19 cellular contexts compared by ENCODE assay signal in genomic region chr7:99005776-99006175, GRCh38.
DNase-seq lines count a peak whose midpoint lies in the region; ATAC-seq and TF ChIP-seq lines count a peak whose summit lies in the region.
"Had no signal": no experiment of that assay in that cellular context is flagged by ENCODE, and none has a peak within 500 bp of the region (broad histone marks: within the 10 kb centered on the region; RNA-seq: fewer than 3 reads in every experiment).

No MANE protein-coding gene starts in this region.

- CTCF ChIA-PET in OCI-LY7 (lab: Charles Lee; ENCODE audit: unreplicated experiment): no interaction called here

- H3K4me1 ChIP-seq in OCI-LY7 (ENCODE audit: insufficient read depth, low read length, poor library complexity, severe bottlenecking): no peaks in the 10 kb centered on the region
- H3K4me1 ChIP-seq: adrenal gland, esophagus muscularis mucosa, pancreas, vagina had no signal

- POLR2A ChIA-PET in OCI-LY7 (lab: Charles Lee): interaction anchor here (0.5 to 1.0 kb wide), 2 partner anchors 17 to 362 kb away, joined by 3 to 4 read pairs; no protein-coding TSS in a partner anchor

- peaks cover 89% of the 10 kb centered on the region for H3K36me3 ChIP-seq in OCI-LY7 (ENCODE audit: insufficient read depth, low read length)

- H3K9me3 ChIP-seq in OCI-LY7 (ENCODE audit: low read length): no peaks in the 10 kb centered on the region
- H3K9me3 ChIP-seq: adrenal gland, esophagus muscularis mucosa, pancreas, vagina had no signal

- H2AFZ ChIP-seq in OCI-LY7 (ENCODE audit: low read length): no peak overlapping the region

- no TSS peak for BruUV-seq in OCI-LY7 (replicated peaks; lab: Mats Ljungman, UMichigan)

- H3K4me3 ChIP-seq in OCI-LY7 (ENCODE audit: low read depth, low read length, poor library complexity, severe bottlenecking): no peak overlapping the region
- no peak overlapping the region for H3K4me3 ChIP-seq in foreskin fibroblast (ENCODE audit: low read depth in 1 of 2, low read length in 2 of 2)
- H3K4me3 ChIP-seq: adrenal gland, dorsolateral prefrontal cortex, esophagus muscularis mucosa, pancreas, vagina had no signal

- no peak overlapping the region for H3K4me2 ChIP-seq in OCI-LY7 (ENCODE audit: low read length)

- H3K9me2 ChIP-seq in OCI-LY7 (ENCODE audit: insufficient read depth, low read length): no peaks in the 10 kb centered on the region

- H3K27ac ChIP-seq in OCI-LY7 (ENCODE audit: low read depth, low read length, poor library complexity, severe bottlenecking): no peak overlapping the region
- H3K27ac ChIP-seq: adrenal gland, esophagus muscularis mucosa, pancreas, vagina, VCaP had no signal

- TF ChIP-seq CTCF in OCI-LY7 (conservative IDR thresholded peaks at IDR 0.05; ENCODE audit: low read length): no peak
- no peak for TF ChIP-seq CTCF in foreskin fibroblast (IDR thresholded peaks at IDR 0.05; ENCODE audit: low read depth, low read length)

- ATAC-seq in GM18868 (IDR thresholded peaks at IDR 0.05; ENCODE audit: unreplicated experiment) (peak; percentile 47), HG03135 (IDR thresholded peaks at IDR 0.05; ENCODE audit: unreplicated experiment) (no peak), HG02759 (IDR thresholded peaks at IDR 0.05; ENCODE audit: unreplicated experiment) (no peak)
- ATAC-seq: T-cell had no signal

- DNase-seq in CD1c-positive myeloid dendritic cell (ENCODE audit: extremely low spot score): peak; percentile 71
- peak; percentile 17 for DNase-seq in OCI-LY7 (ENCODE audit: low spot score)
- DNase-seq in mesenteric fat pad (ENCODE audit: low spot score): peak; percentile 81
- DNase-seq in foreskin fibroblast: no peak
- DNase-seq: Calu3, HFFc6, immature natural killer cell, NCI-H1417 treated with DMSO at 0.1 percent for 48 hours, NCI-H748 treated with DMSO at 0.1 percent for 48 hours, pancreas had no signal

- no peaks in the 10 kb centered on the region for H4K20me1 ChIP-seq in OCI-LY7 (ENCODE audit: insufficient read depth, low read length)

- intact Hi-C loops in OCI-LY7 (cut with micrococcal nuclease; ENCODE audit: unreplicated experiment): no loop called here

- H3K79me2 ChIP-seq in OCI-LY7 (ENCODE audit: insufficient read depth, low read depth, low read length): no peaks in the 10 kb centered on the region

Comparison
In these comparisons a context has a peak if more than half of its experiments do, and no peak if none do; other contexts are left out.
1. DNase-seq: peak in CD1c-positive myeloid dendritic cell (single experiment), OCI-LY7 (single experiment) and mesenteric fat pad (single experiment); none in foreskin fibroblast (0 of 2).